In genomic region chr6:31776563-31776960, GRCh38 we compare ENCODE assay signal across 1 cellular context.
TF ChIP-seq lines count a peak whose summit lies in the region.

No MANE protein-coding gene starts in this region.

TF ChIP-seq in SK-N-SH, 30 proteins besides CTCF, POLR2A, EP300 and RAD21 (continued from another document):
- no peak for TF ChIP-seq IRF3 (IDR thresholded peaks at IDR 0.05; ENCODE audit: low read depth, low read length)
- no peak for TF ChIP-seq NFIC (IDR thresholded peaks at IDR 0.05; ENCODE audit: borderline replicate concordance)
TF ChIP-seq in SK-N-SH: peak in this region for 0.
